1 cellular context compared by ENCODE assay signal in genomic region chr21:44418108-44418875, GRCh38.
TF ChIP-seq lines count a peak whose summit lies in the region.

No MANE protein-coding gene starts in this region.

TF ChIP-seq in HepG2, 621 proteins besides CTCF, POLR2A, EP300 and RAD21:
- TF ChIP-seq NR2F2 (IDR thresholded peaks at IDR 0.05; ENCODE audit: borderline replicate concordance, low read depth) (no peak), MYC (CRISPR knock-in tag; IDR thresholded peaks at IDR 0.05; ENCODE audit: borderline replicate concordance) (no peak), PREB (CRISPR knock-in tag; IDR thresholded peaks at IDR 0.05) (no peak), DRAP1 (CRISPR knock-in tag; IDR thresholded peaks at IDR 0.05) (no peak), PRPF4 (IDR thresholded peaks at IDR 0.05; ENCODE audit: low read depth, low read length, poor library complexity, severe bottlenecking) (no peak), ZNF263 (CRISPR knock-in tag; IDR thresholded peaks at IDR 0.05) (no peak), ZNF350 (CRISPR knock-in tag; IDR thresholded peaks at IDR 0.05; ENCODE audit: borderline replicate concordance, low read depth) (no peak), ZNF556 (CRISPR knock-in tag; IDR thresholded peaks at IDR 0.05; ENCODE audit: borderline replicate concordance) (no peak), RNF219 (CRISPR knock-in tag; IDR thresholded peaks at IDR 0.05) (no peak), SRSF1 (optimal IDR thresholded peaks at IDR 0.05; ENCODE audit: low read depth, low read length) (no peak), ZNF569 (CRISPR knock-in tag; IDR thresholded peaks at IDR 0.05; ENCODE audit: borderline replicate concordance) (no peak), SAFB2 (CRISPR knock-in tag; IDR thresholded peaks at IDR 0.05; ENCODE audit: borderline replicate concordance, low read depth) (no peak), CAMTA2 (CRISPR knock-in tag; IDR thresholded peaks at IDR 0.05; ENCODE audit: borderline replicate concordance) (no peak), ZNF510 (CRISPR knock-in tag; IDR thresholded peaks at IDR 0.05; ENCODE audit: low read depth) (no peak), ZNF318 (CRISPR knock-in tag; IDR thresholded peaks at IDR 0.05) (no peak), HIVEP1 (CRISPR knock-in tag; IDR thresholded peaks at IDR 0.05) (no peak), CC2D1A (CRISPR knock-in tag; IDR thresholded peaks at IDR 0.05) (no peak), ZSCAN31 (CRISPR knock-in tag; IDR thresholded peaks at IDR 0.05; ENCODE audit: low read depth) (no peak), FOXA1 (IDR thresholded peaks at IDR 0.05) (no peak), FOXA1 (CRISPR knock-in tag; IDR thresholded peaks at IDR 0.05) (no peak), KDM2A (CRISPR knock-in tag; IDR thresholded peaks at IDR 0.05; ENCODE audit: borderline replicate concordance, low read depth) (no peak)
